ENCODE assay signal across 15 cellular contexts in genomic region chr11:2677127-2677526, GRCh38. TPM values are rescaled to one million over a fixed set of nuclear protein-coding genes. Genes with fewer than 3 reads are reported as not detected.
DNase-seq lines count a peak whose midpoint lies in the region; ATAC-seq and TF ChIP-seq lines count a peak whose summit lies in the region.
"Had no signal": no experiment of that assay in that cellular context is flagged by ENCODE, and none has a peak within 500 bp of the region (broad histone marks: within the 10 kb centered on the region; RNA-seq: fewer than 3 reads in every experiment).

No MANE protein-coding gene starts in this region.

- H3K4me2 ChIP-seq in Karpas-422 (ENCODE audit: low read depth, low read length, poor library complexity, severe bottlenecking) = no peak overlapping the region

- no peaks in the 10 kb centered on the region for H3K9me3 Mint-ChIP-seq in stimulated activated naive B cell treated with anti-CD40 and anti-IgM and Interleukin-4, amounts not matched to agents 10 μg/mL and 1 μg/mL and 100 μg/mL, for 72 hours
- H3K9me3 Mint-ChIP-seq: activated naive CD4-positive, alpha-beta T cell treated with anti-CD3 and anti-CD28 coated beads for 36 hours; CD4-positive, CD25-positive, alpha-beta regulatory T cell; H9; WTC11 had no signal

- DNase-seq in Karpas-422 (peak; percentile 53), SK-N-DZ (ENCODE audit: low spot score) (peak; percentile 30), NCI-H1417 treated with DMSO at 0.1 percent for 48 hours (lab: John Stamatoyannopoulos, UW) (no peak), brain microvascular endothelial cell (no peak), sigmoid colon (no peak)
- no peak for DNase-seq in stimulated activated naive B cell treated with anti-CD40 and anti-IgM and Interleukin-4, amounts not matched to agents 10 μg/mL and 1 μg/mL and 100 μg/mL, for 72 hours
- DNase-seq: activated naive CD4-positive, alpha-beta T cell treated with anti-CD3 and anti-CD28 coated beads for 36 hours; CD4-positive, CD25-positive, alpha-beta regulatory T cell; effector memory CD4-positive, alpha-beta T cell; H9; left colon had no signal

- H3K9me3 ChIP-seq in Karpas-422 (ENCODE audit: low read length) (no peaks in the 10 kb centered on the region), sigmoid colon (no peaks in the 10 kb centered on the region)
- H3K9me3 ChIP-seq: breast epithelium had no signal

- H3K36me3 ChIP-seq in Karpas-422 (ENCODE audit: insufficient read depth, low read length) (no peaks in the 10 kb centered on the region), brain microvascular endothelial cell (replicated peaks) (no peaks in the 10 kb centered on the region), sigmoid colon (no peaks in the 10 kb centered on the region)
- H3K36me3 ChIP-seq: breast epithelium had no signal

- intact Hi-C loops in sigmoid colon (cut with DNase I) = loop anchor here (5.0 kb wide), 1 partner anchor 150 kb away; no protein-coding TSS in a partner anchor

- TF ChIP-seq CTCF in brain microvascular endothelial cell (IDR thresholded peaks at IDR 0.05; ENCODE audit: low read depth, low read length, missing control alignments) = no peak
- TF ChIP-seq CTCF in sigmoid colon (IDR thresholded peaks at IDR 0.05) = no peak

- H3K4me3 Mint-ChIP-seq in stimulated activated naive B cell treated with anti-CD40 and anti-IgM and Interleukin-4, amounts not matched to agents 10 μg/mL and 1 μg/mL and 100 μg/mL, for 72 hours = no peak overlapping the region
- H3K4me3 Mint-ChIP-seq: activated naive CD4-positive, alpha-beta T cell treated with anti-CD3 and anti-CD28 coated beads for 36 hours; CD4-positive, CD25-positive, alpha-beta regulatory T cell; H9; WTC11 had no signal

- H2AFZ ChIP-seq in Karpas-422 (ENCODE audit: low read length) = no peak overlapping the region

- no peak overlapping the region for H3K27ac Mint-ChIP-seq in stimulated activated naive B cell treated with anti-CD40 and anti-IgM and Interleukin-4, amounts not matched to agents 10 μg/mL and 1 μg/mL and 100 μg/mL, for 72 hours
- H3K27ac Mint-ChIP-seq: activated naive CD4-positive, alpha-beta T cell treated with anti-CD3 and anti-CD28 coated beads for 36 hours; H9; WTC11 had no signal

- WGBS in sigmoid colon, 2 donors = 52 to 60% methylated on average over 1 of the region's 1 CpG

- H3K9ac ChIP-seq in Karpas-422 (ENCODE audit: low read length) = no peak overlapping the region

- H3K27ac ChIP-seq in Karpas-422 (ENCODE audit: low read length) (0 out of 2 replicates have a peak overlapping the region, but pooled peaks have one; percentile 16), brain microvascular endothelial cell (no peak overlapping the region), sigmoid colon (no peak overlapping the region)
- H3K27ac ChIP-seq: breast epithelium, SK-N-MC had no signal

- H3K4me3 ChIP-seq in Karpas-422 (ENCODE audit: low read length) = no peak overlapping the region
- H3K4me3 ChIP-seq in brain microvascular endothelial cell (ENCODE audit: low read depth, low read length) = no peak overlapping the region
- H3K4me3 ChIP-seq in sigmoid colon = no peak overlapping the region
- H3K4me3 ChIP-seq: breast epithelium, SK-N-MC had no signal

- no peak for TF ChIP-seq POLR2A in sigmoid colon (IDR thresholded peaks at IDR 0.05)

- H3K27me3 ChIP-seq in Karpas-422 (ENCODE audit: low read length) = no peaks in the 10 kb centered on the region
- no peaks in the 10 kb centered on the region for H3K27me3 ChIP-seq in brain microvascular endothelial cell (replicated peaks)
- no peaks in the 10 kb centered on the region for H3K27me3 ChIP-seq in sigmoid colon
- H3K27me3 ChIP-seq: breast epithelium had no signal

- H3K4me1 ChIP-seq in Karpas-422 (ENCODE audit: low read length) = peaks cover 41% of the 10 kb centered on the region
- peaks cover 0 to 42% (median 35%) of the 10 kb centered on the region in 4 donors for H3K4me1 ChIP-seq in sigmoid colon

- H3K9me2 ChIP-seq in Karpas-422 (replicated peaks; ENCODE audit: insufficient read depth, low read length) = no peaks in the 10 kb centered on the region

- H3K27me3 Mint-ChIP-seq in stimulated activated naive B cell treated with anti-CD40 and anti-IgM and Interleukin-4, amounts not matched to agents 10 μg/mL and 1 μg/mL and 100 μg/mL, for 72 hours = no peaks in the 10 kb centered on the region
- H3K27me3 Mint-ChIP-seq: CD4-positive, CD25-positive, alpha-beta regulatory T cell had no signal

- H3K79me2 ChIP-seq in Karpas-422 (ENCODE audit: low read length) = peaks cover 77% of the 10 kb centered on the region

- peaks cover 27 to 33% of the 10 kb centered on the region in 2 donors for H3K4me1 Mint-ChIP-seq in stimulated activated naive B cell treated with anti-CD40 and anti-IgM and Interleukin-4, amounts not matched to agents 10 μg/mL and 1 μg/mL and 100 μg/mL, for 72 hours

- in situ Hi-C loops in brain microvascular endothelial cell (cut with HindIII; ENCODE audit: low pct_ligation_motif_present, low sequenced_read_pairs) = no loop called here

- peak; percentile 60 for ATAC-seq in GM19395 (IDR thresholded peaks at IDR 0.05; ENCODE audit: unreplicated experiment)
- ATAC-seq in stimulated activated naive B cell treated with anti-CD40 and anti-IgM and Interleukin-4, amounts not matched to agents 10 μg/mL and 1 μg/mL and 100 μg/mL, for 72 hours (replicated peaks) = peak; percentile 84 to 86
- ATAC-seq: left colon, WTC11 had no signal

- no peak for TF ChIP-seq EP300 in sigmoid colon (IDR thresholded peaks at IDR 0.05)

- H3K36me3 Mint-ChIP-seq in stimulated activated naive B cell treated with anti-CD40 and anti-IgM and Interleukin-4, amounts not matched to agents 10 μg/mL and 1 μg/mL and 100 μg/mL, for 72 hours = peaks cover 4 to 11% of the 10 kb centered on the region in 2 donors
- H3K36me3 Mint-ChIP-seq: WTC11 had no signal

- no peaks in the 10 kb centered on the region for H4K20me1 ChIP-seq in Karpas-422 (ENCODE audit: insufficient read depth, low read depth, low read length)

RNA-seq across cellular contexts. Expression of gene KCNQ1OT1, which starts 22.7 kb away (rescaled TPM):
- 2.7 and 3.0 TPM in 2 replicates for total RNA-seq in Karpas-422 (2014; rRNA removed; shearing (Covaris generic); ENCODE audit: low replicate concordance)
- polyA plus RNA-seq in SK-N-DZ (2014; cell fraction: cytosol; rRNA removed) = 0.01 TPM in 2 replicates
- 0.49 TPM in 2 replicates for polyA plus RNA-seq in SK-N-DZ (2014; cell fraction: nucleus; rRNA removed)
- 1 to 10 TPM in 3 of 4 donors, under 1 TPM in 1; 0.99 to 3.6 (median 1.4) TPM for total RNA-seq in sigmoid colon
- polyA plus RNA-seq in sigmoid colon = under 1 TPM; under 0.01 to 0.32 (median under 0.01) TPM

Comparison
In these comparisons a context has a peak if more than half of its experiments do, and no peak if none do; other contexts are left out.
1. DNase-seq: peak in Karpas-422 (single experiment) and SK-N-DZ (single experiment); none in stimulated activated naive B cell treated with anti-CD40 and anti-IgM and Interleukin-4, amounts not matched to agents 10 μg/mL and 1 μg/mL and 100 μg/mL, for 72 hours (single experiment), NCI-H1417 treated with DMSO at 0.1 percent for 48 hours (single experiment), brain microvascular endothelial cell (single experiment) and sigmoid colon (single experiment).